ENCODE assay signal across 8 cellular contexts in genomic region chr7:106736508-106737201, GRCh38.
DNase-seq lines count a peak whose midpoint lies in the region; ATAC-seq and TF ChIP-seq lines count a peak whose summit lies in the region.

No MANE protein-coding gene starts in this region.

- H3K9me2 ChIP-seq in neural cell (ENCODE audit: insufficient read depth, low read length): no peaks in the 10 kb centered on the region

- DNase-seq in AG20443 (ENCODE audit: low spot score) (peak; percentile 78), GM13977 (ENCODE audit: low spot score) (peak; percentile 33), NCI-H2081 (lab: John Stamatoyannopoulos, UW) (peak; percentile 35 to 65), epithelial cell of prostate (ENCODE audit: low read depth, low spot score) (no peak)

- H3K4me3 ChIP-seq in neural cell (ENCODE audit: low read length): no peak overlapping the region

- no peaks in the 10 kb centered on the region for H3K27me3 ChIP-seq in neural cell (ENCODE audit: insufficient read depth, low read depth, low read length)

- TF ChIP-seq EP300 in neural cell (conservative IDR thresholded peaks at IDR 0.05; ENCODE audit: poor library complexity, severe bottlenecking): no peak

- in situ Hi-C loops in GM13977 (cut with MboI; ENCODE audit: low pct_unique_long_range_greater_than_20kb, low sequenced_read_pairs, unreplicated experiment): loop anchor here (10.0 to 25.0 kb wide), 3 partner anchors 72 to 549 kb away; partner anchors contain the start of gene CCDC71L

- TF ChIP-seq RAD21 in neural cell (conservative IDR thresholded peaks at IDR 0.05): peak; percentile 15

- H3K9ac ChIP-seq in neural cell (ENCODE audit: low read length): no peak overlapping the region

- H3K27ac ChIP-seq in epithelial cell of prostate: peak overlapping the region; percentile 34
- H3K27ac ChIP-seq in neural cell (ENCODE audit: low read length): no peak overlapping the region

- no peaks in the 10 kb centered on the region for H4K20me1 ChIP-seq in neural cell (ENCODE audit: insufficient read depth)

- no peak overlapping the region for H3K4me2 ChIP-seq in neural cell (ENCODE audit: low read length)

- TF ChIP-seq CTCF in GM13977 (IDR thresholded peaks at IDR 0.05; ENCODE audit: extremely low read depth, insufficient read depth, missing control alignments) (peak; percentile 73), neural cell (IDR thresholded peaks at IDR 0.05; ENCODE audit: poor library complexity, severe bottlenecking) (peak; percentile 31)

- ATAC-seq in HG02938 (IDR thresholded peaks at IDR 0.05; ENCODE audit: unreplicated experiment) (peak; percentile 83), HG02970 (IDR thresholded peaks at IDR 0.05; ENCODE audit: low FRiP score, unreplicated experiment) (no peak)
- ATAC-seq in activated CD4-positive, CD25-positive, alpha-beta regulatory T cell treated with anti-CD3 and anti-CD28 coated beads, Interleukin-2, amount 50 U/mL, for 24 hours: peak; percentile 89 to 95

- no peaks in the 10 kb centered on the region for H3F3A ChIP-seq in neural cell (ENCODE audit: insufficient read depth, low read length, poor library complexity, severe bottlenecking)

- no peaks in the 10 kb centered on the region for H3K36me3 ChIP-seq in neural cell (ENCODE audit: insufficient read depth, low read length)

- no peaks in the 10 kb centered on the region for H3K9me3 ChIP-seq in neural cell (ENCODE audit: low read length)

- H2AFZ ChIP-seq in neural cell (ENCODE audit: low read depth, low read length): no peak overlapping the region

- H3K79me2 ChIP-seq in neural cell (replicated peaks; ENCODE audit: insufficient read depth, low read length): no peaks in the 10 kb centered on the region

TF ChIP-seq in neural cell, 6 proteins besides CTCF, POLR2A, EP300 and RAD21:
- TF ChIP-seq SMC3 (conservative IDR thresholded peaks at IDR 0.05; ENCODE audit: poor library complexity) (peak; percentile 15), POLR2AphosphoS5 (IDR thresholded peaks at IDR 0.05) (no peak)
